26 cellular contexts compared by ENCODE assay signal in genomic region chr4:147571021-147571770, GRCh38. TPM values are rescaled to one million over a fixed set of nuclear protein-coding genes. Genes with fewer than 3 reads are reported as not detected.
DNase-seq lines count a peak whose midpoint lies in the region; ATAC-seq, FAIRE-seq and TF ChIP-seq lines count a peak whose summit lies in the region.
"Had no signal": no experiment of that assay in that cellular context is flagged by ENCODE, and none has a peak within 500 bp of the region (broad histone marks: within the 10 kb centered on the region; RNA-seq: fewer than 3 reads in every experiment).

No MANE protein-coding gene starts in this region.

- FAIRE-seq in bronchial epithelial cell (lab: Jason Lieb, UNC) = no peak
- FAIRE-seq: GM12878, HTR-8/SVneo had no signal

- no peak overlapping the region for H3K27ac ChIP-seq in mesenchymal stem cell (ENCODE audit: low read length, poor library complexity, severe bottlenecking)
- peak overlapping the region; percentile 62 for H3K27ac ChIP-seq in vagina
- H3K27ac ChIP-seq: BLaER1, KMS-11, Peyer's patch, SJSA1 had no signal

- no peak overlapping the region for H4K91ac ChIP-seq in mesenchymal stem cell (ENCODE audit: low read length)

- DNase-seq in LNCaP clone FGC (ENCODE audit: low read depth) = peak; percentile 17
- DNase-seq in bronchial epithelial cell (ENCODE audit: low read depth) = peak; percentile 48
- peak; percentile 57 for DNase-seq in mesenchymal stem cell
- no peak for DNase-seq in vagina (ENCODE audit: extremely low spot score in 2 of 2)
- no peak for DNase-seq in islet precursor cell
- no peak for DNase-seq in T-helper 9 cell
- DNase-seq: CD4-positive, alpha-beta T cell; COR-L47; DMS79; MV-4-11; NCI-H1105 treated with DMSO at 0.1 percent for 48 hours; NCI-H1694; NCI-H2081; NCI-H2171; NCI-H345; NCI-H524 treated with DMSO at 0.1 percent for 48 hours; NCI-H82; Peyer's patch had no signal

- no peak overlapping the region for H2AFZ ChIP-seq in mesenchymal stem cell (ENCODE audit: low read depth, low read length)

- no peak overlapping the region for H3K4me2 ChIP-seq in mesenchymal stem cell (ENCODE audit: low read length, poor library complexity, severe bottlenecking)
- H3K4me2 ChIP-seq: BLaER1, KMS-11 had no signal

- H2BK15ac ChIP-seq in mesenchymal stem cell (ENCODE audit: low read depth, poor library complexity, severe bottlenecking) = no peak overlapping the region

- H3K4ac ChIP-seq in mesenchymal stem cell (ENCODE audit: low read depth in 1 of 2, low read length in 2 of 2) = no peak overlapping the region

- no peak for TF ChIP-seq POLR2A in vagina (IDR thresholded peaks at IDR 0.05)

- H3K4me1 ChIP-seq in mesenchymal stem cell (ENCODE audit: control insufficient read depth, insufficient read depth, low read depth, low read length) (no peaks in the 10 kb centered on the region), vagina (peaks cover 15% of the 10 kb centered on the region)
- H3K4me1 ChIP-seq: HAP-1, Peyer's patch, SJSA1 had no signal

- H3K9ac ChIP-seq in mesenchymal stem cell (ENCODE audit: low read length) = peak overlapping the region; percentile 29
- H3K9ac ChIP-seq: BLaER1, KMS-11 had no signal

- no peak overlapping the region for H3K23ac ChIP-seq in mesenchymal stem cell (ENCODE audit: low read length in 2 of 2)

- H3K36me3 ChIP-seq in bronchial epithelial cell (ENCODE audit: control insufficient read depth, insufficient read depth, low read length) = no peaks in the 10 kb centered on the region
- H3K36me3 ChIP-seq in mesenchymal stem cell (ENCODE audit: control insufficient read depth in 1 of 2, insufficient read depth in 2 of 2, low read depth in 1 of 2, low read length in 2 of 2) = no peaks in the 10 kb centered on the region
- H3K36me3 ChIP-seq in vagina = no peaks in the 10 kb centered on the region
- H3K36me3 ChIP-seq: BLaER1, HAP-1, Peyer's patch, SJSA1 had no signal

- no peak overlapping the region for H3K14ac ChIP-seq in mesenchymal stem cell (ENCODE audit: low read length in 2 of 2)

- 44% methylated on average over 3 of the region's 5 CpGs for WGBS in mesenchymal stem cell

- H4K8ac ChIP-seq in mesenchymal stem cell (ENCODE audit: low read length) = no peak overlapping the region

- no peak overlapping the region for H2AK5ac ChIP-seq in mesenchymal stem cell (ENCODE audit: low read length, severe bottlenecking)

- no peak overlapping the region for H3K18ac ChIP-seq in mesenchymal stem cell (ENCODE audit: low read depth in 1 of 2, low read length in 2 of 2)

- ATAC-seq in HG02642 (IDR thresholded peaks at IDR 0.05; ENCODE audit: poor library complexity, unreplicated experiment) (no peak), GM21528 (IDR thresholded peaks at IDR 0.05; ENCODE audit: low FRiP score, unreplicated experiment) (no peak)
- ATAC-seq: GM12878 had no signal

- H3K9me3 ChIP-seq in mesenchymal stem cell (ENCODE audit: control insufficient read depth, low read length) (no peaks in the 10 kb centered on the region), vagina (no peaks in the 10 kb centered on the region)
- H3K9me3 ChIP-seq: BLaER1, HAP-1, Peyer's patch, SJSA1 had no signal

- H2BK12ac ChIP-seq in mesenchymal stem cell (ENCODE audit: low read length in 2 of 2) = no peak overlapping the region

- H3K27me3 ChIP-seq in bronchial epithelial cell (ENCODE audit: control insufficient read depth, insufficient read depth, low read length) (no peaks in the 10 kb centered on the region), mesenchymal stem cell (ENCODE audit: control insufficient read depth in 1 of 2, insufficient read depth in 1 of 2, low read length in 2 of 2) (no peaks in the 10 kb centered on the region), vagina (no peaks in the 10 kb centered on the region)
- H3K27me3 ChIP-seq: BLaER1, Peyer's patch, SJSA1 had no signal

- H3K4me3 ChIP-seq in LNCaP clone FGC (ENCODE audit: low read depth, low read length) (no peak overlapping the region), bronchial epithelial cell (ENCODE audit: low read depth, low read length) (no peak overlapping the region), mesenchymal stem cell (ENCODE audit: insufficient read depth in 1 of 2, low read depth in 1 of 2, low read length in 2 of 2) (no peak overlapping the region), vagina (no peak overlapping the region)
- H3K4me3 ChIP-seq: BLaER1, GM12878, HAP-1, Peyer's patch, SJSA1 had no signal

- no peak overlapping the region for H2BK120ac ChIP-seq in mesenchymal stem cell (ENCODE audit: low read depth, low read length)

- H3K79me1 ChIP-seq in mesenchymal stem cell (replicated peaks; ENCODE audit: low read length, poor library complexity, severe bottlenecking) = no peaks in the 10 kb centered on the region

- H2BK5ac ChIP-seq in mesenchymal stem cell (ENCODE audit: low read depth, low read length, poor library complexity, severe bottlenecking) = no peak overlapping the region

- intact Hi-C loops in vagina (cut with DNase I) = no loop called here

- TF ChIP-seq CTCF in LNCaP clone FGC (IDR thresholded peaks at IDR 0.05; ENCODE audit: control insufficient read depth, extremely low read depth, insufficient read depth) (no peak), bronchial epithelial cell (IDR thresholded peaks at IDR 0.05; ENCODE audit: insufficient read depth, low read length, severe bottlenecking) (no peak), vagina (IDR thresholded peaks at IDR 0.05) (no peak)

RNA-seq across cellular contexts. Expression of gene TMEM184C, which starts 46.0 kb away (rescaled TPM):
- total RNA-seq in bronchial epithelial cell (34.9 and 51.3 TPM in 2 replicates), vagina (25.0 TPM)
- polyA plus RNA-seq in mesenchymal stem cell (2013, experiment 1 of 2) = 19.8 TPM
- 20.0 TPM for polyA plus RNA-seq in mesenchymal stem cell (2013, experiment 2 of 2)

Comparison
In these comparisons a context has a peak if more than half of its experiments do, and no peak if none do; other contexts are left out.
1. DNase-seq: peak in LNCaP clone FGC (single experiment), bronchial epithelial cell (single experiment) and mesenchymal stem cell (single experiment); none in vagina (0 of 2), islet precursor cell (single experiment) and T-helper 9 cell (single experiment).